ENCODE assay signal across 9 cellular contexts in genomic region chr11:3369366-3369765, GRCh38.
"Had no signal": no experiment of that assay in that cellular context is flagged by ENCODE, and none has a peak within 500 bp of the region (broad histone marks: within the 10 kb centered on the region; RNA-seq: fewer than 3 reads in every experiment).

No MANE protein-coding gene starts in this region.

- FAIRE-seq: HTR-8/SVneo had no signal

- DNase-seq: GM23248, GOT3, H7, IMR-90, KBM-7 had no signal

- ATAC-seq: HCT116 had no signal

- H3K4me3 ChIP-seq: GM23248, HAP-1 had no signal

- H3K4me1 ChIP-seq: HAP-1 had no signal

- H3K27ac ChIP-seq: GM23248, KMS-11 had no signal

- H3K9ac ChIP-seq: GM23248, KMS-11 had no signal

- H2AFZ ChIP-seq: GM23248 had no signal

- H3K4me2 ChIP-seq: KMS-11 had no signal
